ENCODE assay signal across 12 cellular contexts in genomic region chr7:93044147-93044810, GRCh38.
DNase-seq lines count a peak whose midpoint lies in the region; ATAC-seq and TF ChIP-seq lines count a peak whose summit lies in the region.
"Had no signal": no experiment of that assay in that cellular context is flagged by ENCODE, and none has a peak within 500 bp of the region (broad histone marks: within the 10 kb centered on the region; RNA-seq: fewer than 3 reads in every experiment).

No MANE protein-coding gene starts in this region.

- H3K27me3 Mint-ChIP-seq in WTC11 (ENCODE audit: low read depth): peaks cover 34% of the 10 kb centered on the region
- H3K27me3 Mint-ChIP-seq: activated CD4-positive, alpha-beta memory T cell treated with anti-CD3 and anti-CD28 coated beads, Interleukin-2, amount 10 ng/mL, durations not matched to agents 7 days and 5 days had no signal

- H3K4me3 Mint-ChIP-seq in WTC11: peak overlapping the region; percentile 70
- H3K4me3 Mint-ChIP-seq: activated CD4-positive, alpha-beta memory T cell treated with anti-CD3 and anti-CD28 coated beads, Interleukin-2, amount 10 ng/mL, durations not matched to agents 7 days and 5 days; activated naive CD8-positive, alpha-beta T cell treated with anti-CD3 and anti-CD28 coated beads, Interleukin-2, amount 50 U/mL, for 24 hours had no signal

- DNase-seq in HCEC 1CT: peak; percentile 59
- no peak for DNase-seq in WTC11 (ENCODE audit: low spot score)
- peak; percentile 16 for DNase-seq in fibroblast of the conjunctiva (ENCODE audit: low read depth)
- DNase-seq in skeletal muscle cell (ENCODE audit: low read depth): peak; percentile 73
- no peak for DNase-seq in activated CD8-positive, alpha-beta memory T cell treated with anti-CD3 and anti-CD28 coated beads, Interleukin-2, amount 50 U/mL, for 48 hours
- DNase-seq in DMS53 (lab: John Stamatoyannopoulos, UW): no peak
- DNase-seq in superior temporal gyrus (ENCODE audit: extremely low spot score): no peak
- no peak for DNase-seq in midbrain (lab: John Stamatoyannopoulos, UW)
- DNase-seq: activated CD4-positive, alpha-beta memory T cell treated with anti-CD3 and anti-CD28 coated beads, Interleukin-2, amount 10 ng/mL, durations not matched to agents 7 days and 5 days; activated naive CD8-positive, alpha-beta T cell treated with anti-CD3 and anti-CD28 coated beads, Interleukin-2, amount 50 U/mL, for 24 hours; esophagus squamous epithelium; GF-D8 had no signal

- no peaks in the 10 kb centered on the region for H3K36me3 Mint-ChIP-seq in WTC11

- H3K4me1 Mint-ChIP-seq in WTC11: peaks cover 43% of the 10 kb centered on the region

- POLR2A ChIA-PET in WTC11 (lab: Charles Lee): no interaction called here

- CTCF ChIA-PET in WTC11 (lab: Charles Lee): interaction anchor here (0.7 to 1.6 kb wide), 4 partner anchors 69 to 516 kb away, joined by 3 to 7 read pairs (median 4); partner anchors contain the start of genes PEX1 and RBM48

- H3K4me3 ChIP-seq in skeletal muscle cell (ENCODE audit: low read depth, low read length): no peak overlapping the region

- ATAC-seq in WTC11: peak; percentile 60
- ATAC-seq: activated naive CD8-positive, alpha-beta T cell treated with anti-CD3 and anti-CD28 coated beads, Interleukin-2, amount 50 U/mL, for 24 hours had no signal

- no peak for TF ChIP-seq CTCF in WTC11 (IDR thresholded peaks at IDR 0.05)

- no peak overlapping the region for H3K27ac Mint-ChIP-seq in WTC11
- H3K27ac Mint-ChIP-seq: activated CD4-positive, alpha-beta memory T cell treated with anti-CD3 and anti-CD28 coated beads, Interleukin-2, amount 10 ng/mL, durations not matched to agents 7 days and 5 days; activated naive CD8-positive, alpha-beta T cell treated with anti-CD3 and anti-CD28 coated beads, Interleukin-2, amount 50 U/mL, for 24 hours had no signal

- H3K9me3 Mint-ChIP-seq in WTC11: no peaks in the 10 kb centered on the region
- H3K9me3 Mint-ChIP-seq: activated CD4-positive, alpha-beta memory T cell treated with anti-CD3 and anti-CD28 coated beads, Interleukin-2, amount 10 ng/mL, durations not matched to agents 7 days and 5 days; activated naive CD8-positive, alpha-beta T cell treated with anti-CD3 and anti-CD28 coated beads, Interleukin-2, amount 50 U/mL, for 24 hours had no signal

TF ChIP-seq in WTC11, 78 proteins besides CTCF, POLR2A, EP300 and RAD21:
- TF ChIP-seq ZNF425 (CRISPR knock-in tag; conservative IDR thresholded peaks at IDR 0.05): no peak
- TF ChIP-seq TCF7 (CRISPR knock-in tag; IDR thresholded peaks at IDR 0.05; ENCODE audit: low read depth): no peak
- TF ChIP-seq ETV6 (CRISPR knock-in tag; IDR thresholded peaks at IDR 0.05): no peak
- TF ChIP-seq, protein P1, sequence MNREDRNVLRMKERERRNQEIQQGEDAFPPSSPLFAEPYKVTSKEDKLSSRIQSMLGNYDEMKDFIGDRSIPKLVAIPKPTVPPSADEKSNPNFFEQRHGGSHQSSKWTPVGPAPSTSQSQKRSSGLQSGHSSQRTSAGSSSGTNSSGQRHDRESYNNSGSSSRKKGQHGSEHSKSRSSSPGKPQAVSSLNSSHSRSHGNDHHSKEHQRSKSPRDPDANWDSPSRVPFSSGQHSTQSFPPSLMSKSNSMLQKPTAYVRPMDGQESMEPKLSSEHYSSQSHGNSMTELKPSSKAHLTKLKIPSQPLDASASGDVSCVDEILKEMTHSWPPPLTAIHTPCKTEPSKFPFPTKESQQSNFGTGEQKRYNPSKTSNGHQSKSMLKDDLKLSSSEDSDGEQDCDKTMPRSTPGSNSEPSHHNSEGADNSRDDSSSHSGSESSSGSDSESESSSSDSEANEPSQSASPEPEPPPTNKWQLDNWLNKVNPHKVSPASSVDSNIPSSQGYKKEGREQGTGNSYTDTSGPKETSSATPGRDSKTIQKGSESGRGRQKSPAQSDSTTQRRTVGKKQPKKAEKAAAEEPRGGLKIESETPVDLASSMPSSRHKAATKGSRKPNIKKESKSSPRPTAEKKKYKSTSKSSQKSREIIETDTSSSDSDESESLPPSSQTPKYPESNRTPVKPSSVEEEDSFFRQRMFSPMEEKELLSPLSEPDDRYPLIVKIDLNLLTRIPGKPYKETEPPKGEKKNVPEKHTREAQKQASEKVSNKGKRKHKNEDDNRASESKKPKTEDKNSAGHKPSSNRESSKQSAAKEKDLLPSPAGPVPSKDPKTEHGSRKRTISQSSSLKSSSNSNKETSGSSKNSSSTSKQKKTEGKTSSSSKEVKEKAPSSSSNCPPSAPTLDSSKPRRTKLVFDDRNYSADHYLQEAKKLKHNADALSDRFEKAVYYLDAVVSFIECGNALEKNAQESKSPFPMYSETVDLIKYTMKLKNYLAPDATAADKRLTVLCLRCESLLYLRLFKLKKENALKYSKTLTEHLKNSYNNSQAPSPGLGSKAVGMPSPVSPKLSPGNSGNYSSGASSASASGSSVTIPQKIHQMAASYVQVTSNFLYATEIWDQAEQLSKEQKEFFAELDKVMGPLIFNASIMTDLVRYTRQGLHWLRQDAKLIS (CRISPR knock-in tag; IDR thresholded peaks at IDR 0.05; ENCODE audit: borderline replicate concordance): no peak
- no peak for TF ChIP-seq ZNF263 (CRISPR knock-in tag; IDR thresholded peaks at IDR 0.05; ENCODE audit: low read depth)
- TF ChIP-seq ZBTB21 (CRISPR knock-in tag; IDR thresholded peaks at IDR 0.05; ENCODE audit: borderline replicate concordance): no peak
- no peak for TF ChIP-seq IRF1 (CRISPR knock-in tag; IDR thresholded peaks at IDR 0.05)
- no peak for TF ChIP-seq MYBL2 (CRISPR knock-in tag; IDR thresholded peaks at IDR 0.05)
- no peak for TF ChIP-seq CREB1 (CRISPR knock-in tag; IDR thresholded peaks at IDR 0.05)
- TF ChIP-seq, protein P2, sequence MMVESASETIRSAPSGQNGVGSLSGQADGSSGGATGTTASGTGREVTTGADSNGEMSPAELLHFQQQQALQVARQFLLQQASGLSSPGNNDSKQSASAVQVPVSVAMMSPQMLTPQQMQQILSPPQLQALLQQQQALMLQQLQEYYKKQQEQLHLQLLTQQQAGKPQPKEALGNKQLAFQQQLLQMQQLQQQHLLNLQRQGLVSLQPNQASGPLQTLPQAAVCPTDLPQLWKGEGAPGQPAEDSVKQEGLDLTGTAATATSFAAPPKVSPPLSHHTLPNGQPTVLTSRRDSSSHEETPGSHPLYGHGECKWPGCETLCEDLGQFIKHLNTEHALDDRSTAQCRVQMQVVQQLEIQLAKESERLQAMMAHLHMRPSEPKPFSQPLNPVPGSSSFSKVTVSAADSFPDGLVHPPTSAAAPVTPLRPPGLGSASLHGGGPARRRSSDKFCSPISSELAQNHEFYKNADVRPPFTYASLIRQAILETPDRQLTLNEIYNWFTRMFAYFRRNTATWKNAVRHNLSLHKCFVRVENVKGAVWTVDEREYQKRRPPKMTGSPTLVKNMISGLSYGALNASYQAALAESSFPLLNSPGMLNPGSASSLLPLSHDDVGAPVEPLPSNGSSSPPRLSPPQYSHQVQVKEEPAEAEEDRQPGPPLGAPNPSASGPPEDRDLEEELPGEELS (CRISPR knock-in tag; IDR thresholded peaks at IDR 0.05): no peak
- TF ChIP-seq ZNF396 (CRISPR knock-in tag; IDR thresholded peaks at IDR 0.05; ENCODE audit: borderline replicate concordance): no peak
- no peak for TF ChIP-seq NFYB (CRISPR knock-in tag; conservative IDR thresholded peaks at IDR 0.05; ENCODE audit: low read depth)
- TF ChIP-seq GTF2I (CRISPR knock-in tag; conservative IDR thresholded peaks at IDR 0.05): no peak
- no peak for TF ChIP-seq ZNF671 (CRISPR knock-in tag; IDR thresholded peaks at IDR 0.05)

Comparison
In these comparisons a context has a peak if more than half of its experiments do, and no peak if none do; other contexts are left out.
1. DNase-seq: peak in HCEC 1CT (single experiment), fibroblast of the conjunctiva (single experiment) and skeletal muscle cell (single experiment); none in WTC11 (single experiment), activated CD8-positive, alpha-beta memory T cell treated with anti-CD3 and anti-CD28 coated beads, Interleukin-2, amount 50 U/mL, for 48 hours (single experiment), DMS53 (single experiment), superior temporal gyrus (single experiment) and midbrain (single experiment).